In the genomic region with DNA sequence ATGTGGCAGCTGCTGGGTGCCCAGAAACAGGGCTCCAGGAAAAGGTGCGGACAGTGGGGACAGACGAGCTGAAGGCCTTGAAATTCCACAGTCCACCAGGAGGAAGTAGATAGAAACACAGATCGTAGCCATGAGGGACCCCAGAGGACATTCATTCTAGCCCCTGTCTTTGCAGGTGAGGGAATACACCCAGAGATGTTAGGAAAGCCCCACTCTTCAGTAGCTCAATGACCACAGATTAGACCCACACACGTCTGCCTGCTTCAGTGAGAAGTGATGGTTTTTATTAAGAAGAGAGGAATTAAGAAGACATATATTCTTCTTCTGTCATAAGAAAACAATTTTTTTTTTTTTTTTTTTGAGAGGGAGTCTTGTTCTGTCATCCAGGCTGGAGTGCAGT, we compare ENCODE assay signal across 21 cellular contexts.
A peak's percentile ranks its signal among the peaks of the same experiment; 100 is the strongest.
DNase-seq lines count a peak whose midpoint lies in the region; ATAC-seq and TF ChIP-seq lines count a peak whose summit lies in the region.
"Had no signal": no experiment of that assay in that cellular context is flagged by ENCODE, and none has a peak within 500 bp of the region (broad histone marks: within the 10 kb centered on the region; RNA-seq: fewer than 3 reads in every experiment).

No MANE protein-coding gene starts in this region.

- no peaks in the 10 kb centered on the region for H3K9me3 Mint-ChIP-seq in stimulated activated naive CD8-positive, alpha-beta T cell treated with anti-CD3 and anti-CD28 coated beads, Interleukin-15, Interleukin-2, amounts not matched to agents 100 ng/mL and 50 ng/mL, for 24 hours
- H3K9me3 Mint-ChIP-seq in activated naive CD8-positive, alpha-beta T cell treated with anti-CD3 and anti-CD28 coated beads, Interleukin-2, amount 50 U/mL, for 24 hours: no peaks in the 10 kb centered on the region

- ATAC-seq in stimulated activated naive CD8-positive, alpha-beta T cell treated with anti-CD3 and anti-CD28 coated beads, Interleukin-15, Interleukin-2, amounts not matched to agents 100 U/mL and 50 U/mL, for 24 hours: no peak
- no peak for ATAC-seq in activated naive CD8-positive, alpha-beta T cell treated with anti-CD3 and anti-CD28 coated beads, Interleukin-2, amount 50 U/mL, for 24 hours
- no peak for ATAC-seq in esophagus mucosa
- ATAC-seq in HG02970 (IDR thresholded peaks at IDR 0.05; ENCODE audit: low FRiP score, unreplicated experiment): no peak
- ATAC-seq: heart left ventricle, HepG2, psoas muscle had no signal

- peaks cover 100% of the 10 kb centered on the region for H3K4me1 Mint-ChIP-seq in stimulated activated naive CD8-positive, alpha-beta T cell treated with anti-CD3 and anti-CD28 coated beads, Interleukin-15, Interleukin-2, amounts not matched to agents 100 ng/mL and 50 ng/mL, for 24 hours (ENCODE audit: low read depth)
- peaks cover 99% of the 10 kb centered on the region for H3K4me1 Mint-ChIP-seq in activated naive CD8-positive, alpha-beta T cell treated with anti-CD3 and anti-CD28 coated beads, Interleukin-2, amount 50 U/mL, for 24 hours

- no peaks in the 10 kb centered on the region for H3K36me3 ChIP-seq in OCI-LY7 (ENCODE audit: insufficient read depth, low read length)
- H3K36me3 ChIP-seq: brain microvascular endothelial cell, heart left ventricle, MG63 had no signal

- peaks cover 33% of the 10 kb centered on the region for H3K4me1 ChIP-seq in OCI-LY7 (ENCODE audit: insufficient read depth, low read length, poor library complexity, severe bottlenecking)
- H3K4me1 ChIP-seq: psoas muscle had no signal

- peak overlapping the region; percentile 94 for H2AFZ ChIP-seq in OCI-LY7 (ENCODE audit: low read length)
- H2AFZ ChIP-seq: GM23248, PC-9 had no signal

- H3K27ac Mint-ChIP-seq in stimulated activated naive CD8-positive, alpha-beta T cell treated with anti-CD3 and anti-CD28 coated beads, Interleukin-15, Interleukin-2, amounts not matched to agents 100 ng/mL and 50 ng/mL, for 24 hours: peak overlapping the region; percentile 89
- peak overlapping the region; percentile 78 for H3K27ac Mint-ChIP-seq in activated naive CD8-positive, alpha-beta T cell treated with anti-CD3 and anti-CD28 coated beads, Interleukin-2, amount 50 U/mL, for 24 hours
- H3K27ac Mint-ChIP-seq: type B pancreatic cell had no signal

- no peak overlapping the region for H3K27ac ChIP-seq in OCI-LY7 (ENCODE audit: low read depth, low read length, poor library complexity, severe bottlenecking)
- H3K27ac ChIP-seq: brain microvascular endothelial cell, GM23248, heart left ventricle, PC-9, psoas muscle had no signal

- no peaks in the 10 kb centered on the region for H3K9me3 ChIP-seq in OCI-LY7 (ENCODE audit: low read length)
- H3K9me3 ChIP-seq: heart left ventricle, MG63, psoas muscle had no signal

- peak overlapping the region; percentile 50 for H3K4me3 Mint-ChIP-seq in stimulated activated naive CD8-positive, alpha-beta T cell treated with anti-CD3 and anti-CD28 coated beads, Interleukin-15, Interleukin-2, amounts not matched to agents 100 ng/mL and 50 ng/mL, for 24 hours
- H3K4me3 Mint-ChIP-seq in activated naive CD8-positive, alpha-beta T cell treated with anti-CD3 and anti-CD28 coated beads, Interleukin-2, amount 50 U/mL, for 24 hours: no peak overlapping the region
- H3K4me3 Mint-ChIP-seq: neural crest cell, type B pancreatic cell had no signal

- intact Hi-C loops in OCI-LY7 (cut with micrococcal nuclease; ENCODE audit: unreplicated experiment): no loop called here

- POLR2A ChIA-PET in OCI-LY7 (lab: Charles Lee): interaction anchor here (0.7 to 1.1 kb wide), 2 partner anchors 8 to 12 kb away, joined by 3 to 4 read pairs; no protein-coding TSS in a partner anchor

- no peak for TF ChIP-seq CTCF in OCI-LY7 (conservative IDR thresholded peaks at IDR 0.05; ENCODE audit: low read length)

- DNase-seq in stimulated activated naive CD8-positive, alpha-beta T cell treated with anti-CD3 and anti-CD28 coated beads, Interleukin-15, Interleukin-2, amounts not matched to agents 100 U/mL and 50 U/mL, for 24 hours: no peak
- DNase-seq in OCI-LY7 (ENCODE audit: low spot score) (no peak), C1 segment of cervical spinal cord (lab: John Stamatoyannopoulos, UW) (no peak)
- no peak for DNase-seq in activated naive CD8-positive, alpha-beta T cell treated with anti-CD3 and anti-CD28 coated beads, Interleukin-2, amount 50 U/mL, for 24 hours
- DNase-seq: brain microvascular endothelial cell, cortex of kidney, DMS79 treated with DMSO at 0.1 percent for 48 hours, GM23248, heart left ventricle, MG63, NCI-H146, NCI-H774, PC-9, psoas muscle, SHP77 treated with DMSO at 0.1 percent for 48 hours had no signal

- peak overlapping the region; percentile 46 for H3K4me2 ChIP-seq in OCI-LY7 (ENCODE audit: low read length)
- H3K4me2 ChIP-seq: PC-9 had no signal

- no peaks in the 10 kb centered on the region for H3K79me2 ChIP-seq in OCI-LY7 (ENCODE audit: insufficient read depth, low read depth, low read length)

- no peaks in the 10 kb centered on the region for H4K20me1 ChIP-seq in OCI-LY7 (ENCODE audit: insufficient read depth, low read length)

- no peaks in the 10 kb centered on the region for H3K36me3 Mint-ChIP-seq in stimulated activated naive CD8-positive, alpha-beta T cell treated with anti-CD3 and anti-CD28 coated beads, Interleukin-15, Interleukin-2, amounts not matched to agents 100 ng/mL and 50 ng/mL, for 24 hours (ENCODE audit: low read depth)
- no peaks in the 10 kb centered on the region for H3K36me3 Mint-ChIP-seq in activated naive CD8-positive, alpha-beta T cell treated with anti-CD3 and anti-CD28 coated beads, Interleukin-2, amount 50 U/mL, for 24 hours (ENCODE audit: low read depth)
- H3K36me3 Mint-ChIP-seq: type B pancreatic cell had no signal

- H3K27me3 Mint-ChIP-seq in stimulated activated naive CD8-positive, alpha-beta T cell treated with anti-CD3 and anti-CD28 coated beads, Interleukin-15, Interleukin-2, amounts not matched to agents 100 ng/mL and 50 ng/mL, for 24 hours: no peaks in the 10 kb centered on the region
- H3K27me3 Mint-ChIP-seq in activated naive CD8-positive, alpha-beta T cell treated with anti-CD3 and anti-CD28 coated beads, Interleukin-2, amount 50 U/mL, for 24 hours: no peaks in the 10 kb centered on the region
- H3K27me3 Mint-ChIP-seq: type B pancreatic cell had no signal

- H3K9me2 ChIP-seq in OCI-LY7 (ENCODE audit: insufficient read depth, low read length): no peaks in the 10 kb centered on the region

- CTCF ChIA-PET in OCI-LY7 (lab: Charles Lee; ENCODE audit: unreplicated experiment): interaction anchor here (0.5 kb wide), 1 partner anchor 168 kb away, joined by 8 read pairs; no protein-coding TSS in a partner anchor

- BruUV-seq in OCI-LY7 (replicated peaks; lab: Mats Ljungman, UMichigan): no TSS peak

- peak overlapping the region; percentile 13 for H3K4me3 ChIP-seq in OCI-LY7 (ENCODE audit: low read depth, low read length, poor library complexity, severe bottlenecking)
- H3K4me3 ChIP-seq: GM23248, heart left ventricle, MG63, PC-9, psoas muscle had no signal
